Comparison of ENCODE assay signal across 17 cellular contexts in genomic region chr12:88529531-88530488, GRCh38. TPM values are rescaled to one million over a fixed set of nuclear protein-coding genes. Genes with fewer than 3 reads are reported as not detected.
DNase-seq lines count a peak whose midpoint lies in the region; ATAC-seq, FAIRE-seq and TF ChIP-seq lines count a peak whose summit lies in the region.
"Had no signal": no experiment of that assay in that cellular context is flagged by ENCODE, and none has a peak within 500 bp of the region (broad histone marks: within the 10 kb centered on the region; RNA-seq: fewer than 3 reads in every experiment).

No MANE protein-coding gene starts in this region.

- H3K4me1 ChIP-seq in astrocyte (ENCODE audit: insufficient read depth, low read length) = no peaks in the 10 kb centered on the region
- peaks cover 2% of the 10 kb centered on the region for H3K4me1 ChIP-seq in mesendoderm (ENCODE audit: control insufficient read depth, low read depth, low read length)

- H3K23ac ChIP-seq in mesendoderm (ENCODE audit: low read length) = no peak overlapping the region

- H4K8ac ChIP-seq in mesendoderm (ENCODE audit: low read depth, low read length) = no peak overlapping the region

- H3K9ac ChIP-seq in astrocyte (ENCODE audit: low read length) (no peak overlapping the region), mesendoderm (ENCODE audit: low read length) (no peak overlapping the region)

- H3K27me3 Mint-ChIP-seq in astrocyte (ENCODE audit: low read depth, unreplicated experiment) = no peaks in the 10 kb centered on the region
- H3K27me3 Mint-ChIP-seq: effector memory CD8-positive, alpha-beta T cell had no signal

- no peak overlapping the region for H4K5ac ChIP-seq in mesendoderm (ENCODE audit: low read length)

- FAIRE-seq in astrocyte (lab: Jason Lieb, UNC) = no peak
- FAIRE-seq: RCC 7860 had no signal

- H3K4me3 Mint-ChIP-seq in astrocyte (ENCODE audit: unreplicated experiment) = no peak overlapping the region
- H3K4me3 Mint-ChIP-seq: activated T-cell treated with anti-CD3 and anti-CD28 coated beads, Interleukin-2, amount 50 U/mL, for 4 hours; effector memory CD8-positive, alpha-beta T cell had no signal

- H2BK15ac ChIP-seq in mesendoderm (replicated peaks; ENCODE audit: low read depth) = no peak overlapping the region

- H3K79me2 ChIP-seq in astrocyte (ENCODE audit: insufficient read depth, low read length) (peaks cover 10% of the 10 kb centered on the region), mesendoderm (ENCODE audit: control insufficient read depth, insufficient read depth, low read length) (no peaks in the 10 kb centered on the region)

- no peak overlapping the region for H2BK5ac ChIP-seq in mesendoderm (ENCODE audit: low read length)

- no peaks in the 10 kb centered on the region for H3K4me1 Mint-ChIP-seq in astrocyte (ENCODE audit: low read depth, unreplicated experiment)

- peaks cover 10% of the 10 kb centered on the region for H3K36me3 ChIP-seq in astrocyte (ENCODE audit: insufficient read depth, low read length)
- no peaks in the 10 kb centered on the region for H3K36me3 ChIP-seq in mesendoderm (ENCODE audit: control insufficient read depth, insufficient read depth, low read length)
- H3K36me3 ChIP-seq: ascending aorta had no signal

- H3K4me3 ChIP-seq in AG10803 (ENCODE audit: low read length) = no peak overlapping the region
- H3K4me3 ChIP-seq in astrocyte (ENCODE audit: insufficient read depth, low read depth, low read length) = no peak overlapping the region
- no peak overlapping the region for H3K4me3 ChIP-seq in mesendoderm (ENCODE audit: low read length)
- H3K4me3 ChIP-seq: tibial artery had no signal

- H3K9me3 ChIP-seq in astrocyte (ENCODE audit: insufficient read depth, low read depth, low read length) = no peaks in the 10 kb centered on the region

- no CpG with 5 or more reads among the region's 9 CpGs for WGBS in mesendoderm (ENCODE audit: extremely low coverage, insufficient coverage, low lambda C conversion rate)

- H2BK120ac ChIP-seq in mesendoderm (ENCODE audit: low read depth, low read length) = no peak overlapping the region

- ATAC-seq in GM21447 (IDR thresholded peaks at IDR 0.05; ENCODE audit: unreplicated experiment) (no peak), GM21529 (IDR thresholded peaks at IDR 0.05; ENCODE audit: unreplicated experiment) (no peak)
- ATAC-seq: activated T-cell treated with anti-CD3 and anti-CD28 coated beads, Interleukin-2, amount 50 U/mL, for 4 hours; effector memory CD8-positive, alpha-beta T cell had no signal

- H4K20me1 ChIP-seq in astrocyte (ENCODE audit: insufficient read depth, low read length) = no peaks in the 10 kb centered on the region

- H3K18ac ChIP-seq in mesendoderm (ENCODE audit: low read length) = no peak overlapping the region

- H3K27ac ChIP-seq in astrocyte (ENCODE audit: low read depth, low read length) (no peak overlapping the region), mesendoderm (ENCODE audit: low read depth, low read length) (no peak overlapping the region), substantia nigra (ENCODE audit: low read depth, low read length, poor library complexity, severe bottlenecking) (no peak overlapping the region)

- H2AFZ ChIP-seq in astrocyte (ENCODE audit: low read depth, low read length) = no peak overlapping the region

- H3K79me1 ChIP-seq in mesendoderm (ENCODE audit: low read length) = no peaks in the 10 kb centered on the region

- DNase-seq in AG10803 (ENCODE audit: low read depth) (peak; percentile 25), NCI-H146 (lab: John Stamatoyannopoulos, UW) (peak; percentile 89), astrocyte (ENCODE audit: low read depth) (peak; percentile 34), mesendoderm (peak; percentile 26), NCI-H1048 (lab: John Stamatoyannopoulos, UW) (no peak), substantia nigra (lab: John Stamatoyannopoulos, UW) (no peak)
- DNase-seq: activated T-cell treated with anti-CD3 and anti-CD28 coated beads, Interleukin-2, amount 50 U/mL, for 4 hours; effector memory CD8-positive, alpha-beta T cell; hippocampal formation; NCI-H2107; small intestine; T-helper 1 cell; tibial artery had no signal

- H3K36me3 Mint-ChIP-seq in astrocyte (ENCODE audit: low read depth, unreplicated experiment) = peaks cover 10% of the 10 kb centered on the region

- H3K56ac ChIP-seq in mesendoderm (ENCODE audit: low read length) = no peak overlapping the region

- TF ChIP-seq CTCF in AG10803 (conservative IDR thresholded peaks at IDR 0.05; ENCODE audit: low read length) (no peak), astrocyte (IDR thresholded peaks at IDR 0.05; ENCODE audit: insufficient read depth, low read depth, low read length) (no peak)

- H3K27ac Mint-ChIP-seq in astrocyte (ENCODE audit: unreplicated experiment) = no peak overlapping the region
- H3K27ac Mint-ChIP-seq: effector memory CD8-positive, alpha-beta T cell had no signal

- H3K4me2 ChIP-seq in astrocyte (ENCODE audit: low read length) (no peak overlapping the region), mesendoderm (ENCODE audit: low read length) (no peak overlapping the region)

- no peak overlapping the region for H3K4ac ChIP-seq in mesendoderm (ENCODE audit: low read depth, low read length)

- H2AK5ac ChIP-seq in mesendoderm (ENCODE audit: low read length) = no peak overlapping the region

- H3K9me3 Mint-ChIP-seq in astrocyte (ENCODE audit: unreplicated experiment) = no peaks in the 10 kb centered on the region

- H3K27me3 ChIP-seq in astrocyte (ENCODE audit: insufficient read depth, low read length) (no peaks in the 10 kb centered on the region), mesendoderm (ENCODE audit: insufficient read depth, low read length, poor library complexity) (no peaks in the 10 kb centered on the region)
- H3K27me3 ChIP-seq: ascending aorta, tibial artery had no signal

RNA-seq across cellular contexts. Expression of gene KITLG, which starts 50.5 kb away (rescaled TPM):
- 15.9 and 21.7 TPM in 2 replicates for total RNA-seq in astrocyte
- 25.5 TPM for polyA plus RNA-seq in mesendoderm (2013, experiment 1 of 2)
- polyA plus RNA-seq in mesendoderm (2013, experiment 2 of 2) = 23.6 TPM

Comparison
In these comparisons a context has a peak if more than half of its experiments do, and no peak if none do; other contexts are left out.
1. DNase-seq: peak in AG10803 (single experiment), NCI-H146 (single experiment), astrocyte (single experiment) and mesendoderm (single experiment); none in NCI-H1048 (single experiment) and substantia nigra (0 of 49).